In the genomic region with DNA sequence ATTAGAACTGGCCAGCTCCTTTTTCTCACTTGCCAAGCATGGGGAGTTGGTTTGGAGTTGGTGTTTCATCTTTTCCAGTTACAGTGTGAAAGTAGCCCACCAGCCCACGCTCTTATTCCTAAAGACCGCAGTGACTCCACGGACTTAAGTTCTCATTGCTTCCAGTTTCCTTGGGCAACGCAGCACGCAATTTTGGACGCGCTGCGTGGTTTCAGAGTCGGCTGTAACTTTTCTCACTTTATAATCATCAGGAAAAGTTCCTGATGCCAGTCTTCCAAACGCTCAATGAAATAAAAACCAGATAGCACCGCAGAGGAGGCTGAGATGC, we compare ENCODE assay signal across 8 cellular contexts. TPM values are rescaled to one million over a fixed set of nuclear protein-coding genes. Genes with fewer than 3 reads are reported as not detected.
A peak's percentile ranks its signal among the peaks of the same experiment; 100 is the strongest.
DNase-seq lines count a peak whose midpoint lies in the region; ATAC-seq and TF ChIP-seq lines count a peak whose summit lies in the region.

No MANE protein-coding gene starts in this region.

- H3K4me3 Mint-ChIP-seq in H9 = peak overlapping the region; percentile 81 to 83

- no peak overlapping the region for H3K18ac ChIP-seq in H9 (ENCODE audit: insufficient read length, low read depth, low read length)

- no peak overlapping the region for H3K4ac ChIP-seq in H9 (ENCODE audit: low read depth, low read length)

- peak; percentile 35 for DNase-seq in GM03348 (ENCODE audit: low spot score)
- DNase-seq in H9 = peak; percentile 30
- DNase-seq in Panc1 (ENCODE audit: low read depth, low spot score) = peak; percentile 17
- peak; percentile 40 for DNase-seq in dedifferentiated amniotic fluid mesenchymal stem cell (ENCODE audit: extremely low spot score)
- peak in 2 of 3 donors; percentile 41 to 44 for DNase-seq in mucosa of descending colon
- peak; percentile 40 for DNase-seq in testis
- no peak for DNase-seq in NCI-H1694 (lab: John Stamatoyannopoulos, UW)

- H3K79me2 ChIP-seq in H9 (ENCODE audit: insufficient read depth, low read length) = no peaks in the 10 kb centered on the region

- no peak overlapping the region for H2BK20ac ChIP-seq in H9 (ENCODE audit: low read depth, low read length, poor library complexity, severe bottlenecking)

- H3K36me3 ChIP-seq in Panc1 (ENCODE audit: control insufficient read depth, insufficient read depth, low read length) (0 out of 2 replicates have a peak, but pooled peaks cover 3% of the 10 kb centered on the region), mucosa of descending colon (ENCODE audit: low read depth) (no peaks in the 10 kb centered on the region), testis (ENCODE audit: low read depth, missing control alignments) (no peaks in the 10 kb centered on the region)

- H3K4me3 ChIP-seq in Panc1 (ENCODE audit: low read depth in 2 of 2, low read length in 2 of 2) (peak overlapping the region; percentile 74 to 78), mucosa of descending colon (peak overlapping the region; percentile 71), testis (peak overlapping the region; percentile 67 to 77)

- H2BK120ac ChIP-seq in H9 (ENCODE audit: low read depth, low read length, poor library complexity, severe bottlenecking) = no peak overlapping the region

- no peak overlapping the region for H3K56ac ChIP-seq in H9 (ENCODE audit: insufficient read length, low read depth, low read length)

- TF ChIP-seq CTCF in H9 (conservative IDR thresholded peaks at IDR 0.05) = no peak
- no peak for TF ChIP-seq CTCF in Panc1 (IDR thresholded peaks at IDR 0.05)
- TF ChIP-seq CTCF in mucosa of descending colon (IDR thresholded peaks at IDR 0.05) = no peak
- no peak for TF ChIP-seq CTCF in testis (IDR thresholded peaks at IDR 0.05)

- peaks cover 5% of the 10 kb centered on the region for H3K23me2 ChIP-seq in H9 (ENCODE audit: insufficient read length, low read depth, low read length, poor library complexity, severe bottlenecking)

- no CpG with 5 or more reads among the region's 11 CpGs for WGBS in H9 (ENCODE audit: extremely low coverage, insufficient read length, low lambda C conversion rate)
- 1% methylated on average over 11 of the region's 11 CpGs for WGBS in testis, 2 donors

- in situ Hi-C loops in Panc1 (cut with HindIII; ENCODE audit: low pct_unique_long_range_greater_than_20kb, low sequenced_read_pairs) = no loop called here

- BruUV-seq in Panc1 (replicated peaks; lab: Mats Ljungman, UMichigan) = no TSS peak

- H3K4me1 Mint-ChIP-seq in H9 = peaks cover 3 to 10% of the 10 kb centered on the region in 2 experiments; a peak in 3 of 4 replicates

- no peak overlapping the region for H3K23ac ChIP-seq in H9 (ENCODE audit: insufficient read length, low read depth, low read length)

- peak overlapping the region; percentile 67 to 93 (median 77); a peak in 5 of 7 replicates for H3K27ac Mint-ChIP-seq in H9

- H2AK5ac ChIP-seq in H9 (ENCODE audit: insufficient read length, low read length) = no peak overlapping the region

- POLR2A ChIA-PET in Panc1 (lab: Charles Lee) = interaction anchor here (0.6 kb wide), 1 partner anchor 129 kb away, joined by 5 read pairs; no protein-coding TSS in a partner anchor

- H3T11ph ChIP-seq in H9 (ENCODE audit: low read length) = no peak overlapping the region

- H3K4me2 ChIP-seq in H9 (ENCODE audit: insufficient read depth, insufficient read length, low read length) = peak overlapping the region; percentile 88

- H3K36me3 Mint-ChIP-seq in H9 (ENCODE audit: insufficient read depth in 1 of 3, low read depth in 3 of 3) = peaks cover 18 to 34% (median 19%) of the 10 kb centered on the region in 3 experiments; a peak in 6 of 7 replicates

- no peaks in the 10 kb centered on the region for H3K79me1 ChIP-seq in H9 (ENCODE audit: insufficient read depth, low read depth, low read length, poor library complexity, severe bottlenecking)

- CTCF ChIA-PET in Panc1 (lab: Charles Lee) = interaction anchor here (0.6 kb wide), 2 partner anchors 23 to 101 kb away, joined by 8 to 10 read pairs; no protein-coding TSS in a partner anchor

- no peaks in the 10 kb centered on the region for H4K20me1 ChIP-seq in H9 (ENCODE audit: control insufficient read depth, insufficient read depth, insufficient read length)

- peak overlapping the region; percentile 19 for H2BK12ac ChIP-seq in H9 (ENCODE audit: insufficient read length, low read depth, low read length)

- ATAC-seq in Panc1 = no peak
- no peak for ATAC-seq in mucosa of descending colon
- ATAC-seq in GM18519 (IDR thresholded peaks at IDR 0.05; ENCODE audit: low FRiP score, unreplicated experiment) = no peak

- H3K4me1 ChIP-seq in H9 (ENCODE audit: insufficient read depth, low read length) (no peaks in the 10 kb centered on the region; the same call in 1 of the 2 replicates), Panc1 (ENCODE audit: control insufficient read depth, insufficient read depth, low read length) (peaks cover 3% of the 10 kb centered on the region; the same call in 1 of the 2 replicates), mucosa of descending colon (ENCODE audit: low read depth) (peaks cover 12% of the 10 kb centered on the region), testis (peaks cover 5% of the 10 kb centered on the region)

- intact Hi-C loops in Panc1 (cut with micrococcal nuclease; ENCODE audit: unreplicated experiment) = no loop called here
- intact Hi-C loops in mucosa of descending colon (cut with DNase I, micrococcal nuclease) = no loop called here
- intact Hi-C loops in testis (cut with DNase I; ENCODE audit: low total_unique reads) = no loop called here

- peaks cover 10% of the 10 kb centered on the region for H3K27me3 Mint-ChIP-seq in H9 (ENCODE audit: low read depth)

- 0 out of 2 replicates have a peak overlapping the region, but pooled peaks have one; percentile 45 for H3K14ac ChIP-seq in H9 (ENCODE audit: insufficient read depth, low read length)

- H2AFZ ChIP-seq in H9 (ENCODE audit: low read length) = peak overlapping the region; percentile 93

- H3K27me3 ChIP-seq in H9 (ENCODE audit: insufficient read depth, low read length) (no peaks in the 10 kb centered on the region), Panc1 (ENCODE audit: control insufficient read depth, insufficient read depth, low read length) (no peaks in the 10 kb centered on the region), testis (no peaks in the 10 kb centered on the region)

- peak overlapping the region; percentile 62 for H3K9ac ChIP-seq in H9 (ENCODE audit: extremely low read depth, insufficient read length, low read length)

- H2BK15ac ChIP-seq in H9 (ENCODE audit: low read depth, low read length) = no peak overlapping the region

- no peak overlapping the region for H4K8ac ChIP-seq in H9 (replicated peaks; ENCODE audit: insufficient read length, low read depth, low read length)

- no peaks in the 10 kb centered on the region for H3K9me3 ChIP-seq in H9 (ENCODE audit: control insufficient read depth, low read depth, low read length)
- H3K9me3 ChIP-seq in Panc1 (ENCODE audit: control insufficient read depth, insufficient read depth, low read depth, low read length) = no peaks in the 10 kb centered on the region
- no peaks in the 10 kb centered on the region for H3K9me3 ChIP-seq in mucosa of descending colon
- H3K9me3 ChIP-seq in testis = no peaks in the 10 kb centered on the region

- H2BK5ac ChIP-seq in H9 (ENCODE audit: insufficient read length, low read length) = no peak overlapping the region

- no peak overlapping the region for H3K27ac ChIP-seq in H9 (ENCODE audit: insufficient read length, low read depth, low read length)
- peak overlapping the region; percentile 86 for H3K27ac ChIP-seq in Panc1 (ENCODE audit: low read length)
- peak overlapping the region; percentile 78 to 91 for H3K27ac ChIP-seq in testis

- H3K9me3 Mint-ChIP-seq in H9 = no peaks in the 10 kb centered on the region

- peak overlapping the region; percentile 93 for H4K5ac ChIP-seq in H9 (ENCODE audit: insufficient read length, low read depth, low read length)

- no peak for TF ChIP-seq POLR2A in testis (IDR thresholded peaks at IDR 0.05)

- H4K91ac ChIP-seq in H9 (ENCODE audit: insufficient read length, low read depth, low read length) = no peak overlapping the region

RNA-seq across cellular contexts. Expression of a gene that starts 0.4 kb away (rescaled TPM):
- total RNA-seq in H9 (2021) (8.4 and 8.7 TPM in 2 replicates), Panc1 (2021; ENCODE audit: unreplicated experiment) (8.8 TPM), mucosa of descending colon (10 to 100 TPM in 2 of 3 donors, 1 to 10 TPM in 1; 4.3 to 10.7 (median 10.2) TPM), testis (10 to 100 TPM; 16.6 to 18.5 TPM)
- polyA plus RNA-seq in Panc1 (2012; ENCODE audit: insufficient read length) = 13.9 TPM
- 28.6 TPM for polyA plus RNA-seq in testis (ENCODE audit: insufficient read depth, low read depth, low replicate concordance)

RNA-seq across cellular contexts. Expression of a gene that starts 29.7 kb away (rescaled TPM):
- 1.6 and 1.7 TPM in 2 replicates for total RNA-seq in H9 (2021)
- 8.1 TPM for total RNA-seq in Panc1 (2021; ENCODE audit: unreplicated experiment)
- polyA plus RNA-seq in Panc1 (2012; ENCODE audit: insufficient read length) = 4.1 TPM
- total RNA-seq in mucosa of descending colon = 10 to 100 TPM; 12.6 to 18.2 (median 16.3) TPM
- total RNA-seq in testis = 10 to 100 TPM; 46.1 to 55.3 TPM
- polyA plus RNA-seq in testis (ENCODE audit: insufficient read depth, low read depth, low replicate concordance) = 21.3 TPM
